Comparison of ENCODE assay signal across 16 cellular contexts in genomic region chr12:95551913-95552516, GRCh38. TPM values are rescaled to one million over a fixed set of nuclear protein-coding genes. Genes with fewer than 3 reads are reported as not detected.
DNase-seq lines count a peak whose midpoint lies in the region; ATAC-seq and TF ChIP-seq lines count a peak whose summit lies in the region.
"Had no signal": no experiment of that assay in that cellular context is flagged by ENCODE, and none has a peak within 500 bp of the region (broad histone marks: within the 10 kb centered on the region; RNA-seq: fewer than 3 reads in every experiment).

No MANE protein-coding gene starts in this region.

- no peak overlapping the region for H3K18ac ChIP-seq in mesenchymal stem cell (ENCODE audit: low read depth in 1 of 2, low read length in 2 of 2)

- intact Hi-C loops in CD4-positive, alpha-beta T cell (cut with DNase I, micrococcal nuclease) = loop anchor here in 1 of 2 experiments (10.0 kb wide), 1 partner anchor 303 kb away; the partner anchor contains the start of gene SNRPF
- intact Hi-C loops in posterior vena cava (cut with DNase I) = no loop called here
- intact Hi-C loops in sciatic nerve (cut with DNase I) = no loop called here

- H3K79me1 ChIP-seq in mesenchymal stem cell (replicated peaks; ENCODE audit: low read length, poor library complexity, severe bottlenecking) = no peaks in the 10 kb centered on the region

- no peaks in the 10 kb centered on the region for H3K9me2 ChIP-seq in GM23338 (ENCODE audit: insufficient read depth)
- H3K9me2 ChIP-seq: SK-N-SH had no signal

- no peak overlapping the region for H4K91ac ChIP-seq in mesenchymal stem cell (ENCODE audit: low read length)

- H3K14ac ChIP-seq in mesenchymal stem cell (ENCODE audit: low read length in 2 of 2) = no peak overlapping the region

- H2BK5ac ChIP-seq in mesenchymal stem cell (ENCODE audit: low read depth, low read length, poor library complexity, severe bottlenecking) = no peak overlapping the region

- no peaks in the 10 kb centered on the region for H3K27me3 ChIP-seq in CD4-positive, alpha-beta T cell (ENCODE audit: control insufficient read depth, insufficient read depth, low read length)
- no peaks in the 10 kb centered on the region for H3K27me3 ChIP-seq in GM23338 (ENCODE audit: insufficient read depth)
- no peaks in the 10 kb centered on the region for H3K27me3 ChIP-seq in iPS-18a (ENCODE audit: control insufficient read depth, insufficient read depth, low read length)
- peaks cover 22 to 29% of the 10 kb centered on the region in 2 experiments for H3K27me3 ChIP-seq in mesenchymal stem cell (ENCODE audit: control insufficient read depth in 1 of 2, insufficient read depth in 1 of 2, low read length in 2 of 2)
- H3K27me3 ChIP-seq: MG63 had no signal

- H3K9ac ChIP-seq in iPS-18a (ENCODE audit: low read length) (peak overlapping the region; percentile 83), mesenchymal stem cell (ENCODE audit: low read length) (no peak overlapping the region)
- H3K9ac ChIP-seq: SK-N-SH had no signal

- H3F3A ChIP-seq in GM23338 (replicated peaks; ENCODE audit: low read depth) = peaks cover 6% of the 10 kb centered on the region; the same call in 1 of the 2 replicates

- no peak for ATAC-seq in CD4-positive, alpha-beta T cell (ENCODE audit: poor library complexity)
- ATAC-seq in GM23338 = no peak
- ATAC-seq in sciatic nerve = no peak

- no peaks in the 10 kb centered on the region for H3K36me3 ChIP-seq in GM23338 (ENCODE audit: insufficient read depth)
- H3K36me3 ChIP-seq in iPS-18a (ENCODE audit: control insufficient read depth, low read depth, low read length) = no peaks in the 10 kb centered on the region
- no peaks in the 10 kb centered on the region for H3K36me3 ChIP-seq in mesenchymal stem cell (ENCODE audit: control insufficient read depth in 1 of 2, insufficient read depth in 2 of 2, low read depth in 1 of 2, low read length in 2 of 2)
- H3K36me3 ChIP-seq: MG63, Peyer's patch had no signal

- peaks cover 49% of the 10 kb centered on the region for H3K4me1 Mint-ChIP-seq in CD4-positive, alpha-beta T cell (ENCODE audit: low read depth)
- peaks cover 40% of the 10 kb centered on the region for H3K4me1 Mint-ChIP-seq in GM23338
- peaks cover 45% of the 10 kb centered on the region for H3K4me1 Mint-ChIP-seq in T-helper 2 cell treated with Interferon-gamma antibody and Interleukin-4, amounts not matched to agents 5 μg/mL and 100 μg/mL, for 36 hours (ENCODE audit: low read depth)

- H2AK5ac ChIP-seq in mesenchymal stem cell (ENCODE audit: low read length, severe bottlenecking) = no peak overlapping the region

- H2AFZ ChIP-seq in GM23338 (no peak overlapping the region), mesenchymal stem cell (ENCODE audit: low read depth, low read length) (no peak overlapping the region)

- H3K27ac ChIP-seq in CD4-positive, alpha-beta T cell (ENCODE audit: low read depth, low read length) = peak overlapping the region; percentile 25
- H3K27ac ChIP-seq in GM23338 (ENCODE audit: low read depth) (peak overlapping the region; percentile 96), iPS-18a (ENCODE audit: low read length) (peak overlapping the region; percentile 94), mesenchymal stem cell (ENCODE audit: low read length, poor library complexity, severe bottlenecking) (no peak overlapping the region)
- H3K27ac ChIP-seq: Peyer's patch had no signal

- peaks cover 87% of the 10 kb centered on the region for H3K79me2 ChIP-seq in GM23338 (replicated peaks; ENCODE audit: insufficient read depth)

- peak overlapping the region; percentile 38 for H3K4me3 Mint-ChIP-seq in CD4-positive, alpha-beta T cell
- peak overlapping the region; percentile 100 for H3K4me3 Mint-ChIP-seq in GM23338
- H3K4me3 Mint-ChIP-seq in T-helper 2 cell treated with Interferon-gamma antibody and Interleukin-4, amounts not matched to agents 5 μg/mL and 100 μg/mL, for 36 hours = peak overlapping the region; percentile 75

- peak overlapping the region; percentile 31 for H3K27ac Mint-ChIP-seq in CD4-positive, alpha-beta T cell
- H3K27ac Mint-ChIP-seq in GM23338 = peak overlapping the region; percentile 98
- peak overlapping the region; percentile 78 for H3K27ac Mint-ChIP-seq in T-helper 2 cell treated with Interferon-gamma antibody and Interleukin-4, amounts not matched to agents 5 μg/mL and 100 μg/mL, for 36 hours

- TF ChIP-seq CTCF in CD4-positive, alpha-beta T cell (IDR thresholded peaks at IDR 0.05) = no peak
- TF ChIP-seq CTCF in GM23338 (conservative IDR thresholded peaks at IDR 0.05; ENCODE audit: low read depth in 2 of 2) = no peak

- H3K9me3 ChIP-seq in CD4-positive, alpha-beta T cell (ENCODE audit: control insufficient read depth, low read length) = no peaks in the 10 kb centered on the region
- H3K9me3 ChIP-seq in iPS-18a (ENCODE audit: control insufficient read depth, low read depth, low read length) (no peaks in the 10 kb centered on the region), mesenchymal stem cell (ENCODE audit: control insufficient read depth, low read length) (no peaks in the 10 kb centered on the region)
- H3K9me3 ChIP-seq: SK-N-SH had no signal

- H3K4me3 ChIP-seq in GM23338 = peak overlapping the region; percentile 84
- peak overlapping the region; percentile 99 for H3K4me3 ChIP-seq in iPS-18a (ENCODE audit: low read length)
- H3K4me3 ChIP-seq in mesenchymal stem cell (ENCODE audit: insufficient read depth in 1 of 2, low read depth in 1 of 2, low read length in 2 of 2) = no peak overlapping the region
- H3K4me3 ChIP-seq: MG63, Peyer's patch had no signal

- H2BK15ac ChIP-seq in mesenchymal stem cell (ENCODE audit: low read depth, poor library complexity, severe bottlenecking) = no peak overlapping the region

- CTCF ChIA-PET in CD4-positive, alpha-beta T cell (lab: Charles Lee) = no interaction called here

- H4K20me1 ChIP-seq in GM23338 (replicated peaks; ENCODE audit: insufficient read depth) = no peaks in the 10 kb centered on the region

- no peak overlapping the region for H2BK12ac ChIP-seq in mesenchymal stem cell (ENCODE audit: low read length in 2 of 2)

- H3K4me2 ChIP-seq in GM23338 = peak overlapping the region; percentile 79
- no peak overlapping the region for H3K4me2 ChIP-seq in mesenchymal stem cell (ENCODE audit: low read length, poor library complexity, severe bottlenecking)
- H3K4me2 ChIP-seq: SK-N-SH had no signal

- H3K23ac ChIP-seq in mesenchymal stem cell (ENCODE audit: low read length in 2 of 2) = no peak overlapping the region

- WGBS in mesenchymal stem cell = 44% methylated on average over 2 of the region's 7 CpGs

- no peak overlapping the region for H3K4ac ChIP-seq in mesenchymal stem cell (ENCODE audit: low read depth in 1 of 2, low read length in 2 of 2)

- DNase-seq in CD4-positive, alpha-beta T cell = no peak
- DNase-seq in GM23338 (ENCODE audit: low spot score) = no peak
- no peak for DNase-seq in T-helper 2 cell treated with Interferon-gamma antibody and Interleukin-4, amounts not matched to agents 5 μg/mL and 100 μg/mL, for 36 hours (ENCODE audit: low spot score)
- DNase-seq in mesenchymal stem cell = no peak
- no peak for DNase-seq in posterior vena cava (ENCODE audit: low spot score)
- DNase-seq in sciatic nerve (ENCODE audit: low spot score) = no peak
- DNase-seq: head of caudate nucleus; MG63; midbrain; NCI-H2029; NCI-H524 treated with DMSO at 0.1 percent for 48 hours; Peyer's patch; SK-N-SH; stimulated activated CD4-positive, alpha-beta T cell treated with anti-CD3 and anti-CD28 coated beads, Interleukin-2, amount 100 ng/mL, for 48 hours had no signal

- no peaks in the 10 kb centered on the region for H3K9me3 Mint-ChIP-seq in CD4-positive, alpha-beta T cell
- peaks cover 11% of the 10 kb centered on the region; the same call in 2 of the 3 replicates for H3K9me3 Mint-ChIP-seq in GM23338
- H3K9me3 Mint-ChIP-seq in T-helper 2 cell treated with Interferon-gamma antibody and Interleukin-4, amounts not matched to agents 5 μg/mL and 100 μg/mL, for 36 hours = peaks cover 7% of the 10 kb centered on the region

- no peak overlapping the region for H4K8ac ChIP-seq in mesenchymal stem cell (ENCODE audit: low read length)

- H2BK120ac ChIP-seq in mesenchymal stem cell (ENCODE audit: low read depth, low read length) = no peak overlapping the region

- POLR2A ChIA-PET in CD4-positive, alpha-beta T cell (lab: Charles Lee) = no interaction called here

- H3K4me1 ChIP-seq in GM23338 (ENCODE audit: insufficient read depth) = peaks cover 35% of the 10 kb centered on the region
- H3K4me1 ChIP-seq in iPS-18a (ENCODE audit: control insufficient read depth, low read depth, low read length) = peaks cover 20% of the 10 kb centered on the region
- peaks cover 12% of the 10 kb centered on the region for H3K4me1 ChIP-seq in mesenchymal stem cell (ENCODE audit: control insufficient read depth, insufficient read depth, low read depth, low read length)
- H3K4me1 ChIP-seq: Peyer's patch had no signal

- H3K36me3 Mint-ChIP-seq in CD4-positive, alpha-beta T cell (ENCODE audit: low read depth) = peaks cover 9% of the 10 kb centered on the region
- H3K36me3 Mint-ChIP-seq in GM23338 (ENCODE audit: low read depth) = peaks cover 42% of the 10 kb centered on the region
- peaks cover 5% of the 10 kb centered on the region for H3K36me3 Mint-ChIP-seq in T-helper 2 cell treated with Interferon-gamma antibody and Interleukin-4, amounts not matched to agents 5 μg/mL and 100 μg/mL, for 36 hours (ENCODE audit: low read depth)

- H3K27me3 Mint-ChIP-seq in CD4-positive, alpha-beta T cell = peaks cover 15% of the 10 kb centered on the region
- H3K27me3 Mint-ChIP-seq in GM23338 (ENCODE audit: insufficient read depth, low read depth, poor library complexity) = peaks cover 26% of the 10 kb centered on the region
- H3K27me3 Mint-ChIP-seq in T-helper 2 cell treated with Interferon-gamma antibody and Interleukin-4, amounts not matched to agents 5 μg/mL and 100 μg/mL, for 36 hours (ENCODE audit: low read depth) = peaks cover 15% of the 10 kb centered on the region

TF ChIP-seq in GM23338, 12 proteins besides CTCF, POLR2A, EP300 and RAD21:
- TF ChIP-seq CREB1 (CRISPR knock-in tag; IDR thresholded peaks at IDR 0.05; ENCODE audit: low read depth) (no peak), JUNB (IDR thresholded peaks at IDR 0.05; ENCODE audit: unreplicated experiment) (no peak)

RNA-seq across cellular contexts. Expression of gene USP44, which starts 0.7 kb away (rescaled TPM):
- 1 to 10 TPM; 1.3 to 1.5 TPM for total RNA-seq in CD4-positive, alpha-beta T cell
- 243 and 248 TPM in 2 replicates for total RNA-seq in GM23338 (2014; rRNA removed; shearing (Covaris generic))
- 193 and 235 TPM in 2 replicates for polyA plus RNA-seq in GM23338 (2016; fragmentation: Nextera tagmentation; extraction: Ambion mirVana)
- 0.01 TPM for polyA plus RNA-seq in mesenchymal stem cell (2013, experiment 1 of 2)
- 0.05 TPM for polyA plus RNA-seq in mesenchymal stem cell (2013, experiment 2 of 2)
- total RNA-seq in posterior vena cava (1 to 10 TPM; 1.3 to 1.8 TPM), sciatic nerve (8.0 TPM)
- total RNA-seq: HT1080 had no signal

Comparison
In these comparisons a context has a peak if more than half of its experiments do, and no peak if none do; other contexts are left out.
1. H3K27ac Mint-ChIP-seq: peak in every context shown above with its lines; median percentile 98 in GM23338; 78 in T-helper 2 cell treated with Interferon-gamma antibody and Interleukin-4, amounts not matched to agents 5 μg/mL and 100 μg/mL, for 36 hours; 31 in CD4-positive, alpha-beta T cell.
2. H3K4me3 Mint-ChIP-seq: peak in every context shown above with its lines; median percentile 100 in GM23338; 75 in T-helper 2 cell treated with Interferon-gamma antibody and Interleukin-4, amounts not matched to agents 5 μg/mL and 100 μg/mL, for 36 hours; 38 in CD4-positive, alpha-beta T cell.
3. H3K4me3 ChIP-seq: peak in GM23338 (single experiment) and iPS-18a (single experiment); none in mesenchymal stem cell (0 of 2).
4. RNA of gene USP44, which starts 0.7 kb away (total RNA-seq): 243 to 248 TPM in GM23338; 8.0 TPM in sciatic nerve (single experiment), 1.3 to 1.8 TPM in posterior vena cava and 1.3 to 1.5 TPM in CD4-positive, alpha-beta T cell; every median in the first group is over 10 times any median in the second.